In the genomic region with DNA sequence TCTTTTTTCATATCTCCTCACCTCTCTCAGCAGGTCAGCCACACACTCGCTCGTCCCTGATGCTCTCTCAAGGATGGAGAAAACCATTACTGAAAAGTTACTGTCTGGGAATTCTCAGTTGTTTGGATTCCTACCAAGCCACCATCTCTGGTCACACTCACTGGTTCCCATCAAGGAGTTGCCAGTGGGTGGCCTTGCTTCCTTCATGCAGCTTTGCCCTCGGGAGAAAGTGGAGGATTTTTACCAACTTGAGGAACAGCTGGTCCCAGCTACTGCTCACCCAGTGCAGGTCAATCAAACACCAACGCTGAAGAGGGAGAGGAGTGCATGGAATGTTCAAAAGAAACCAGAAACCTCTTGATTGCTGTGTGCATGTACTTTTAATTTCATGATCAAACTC, we compare ENCODE assay signal across 18 cellular contexts. TPM values are rescaled to one million over a fixed set of nuclear protein-coding genes. Genes with fewer than 3 reads are reported as not detected.
DNase-seq lines count a peak whose midpoint lies in the region; FAIRE-seq and TF ChIP-seq lines count a peak whose summit lies in the region.
"Had no signal": no experiment of that assay in that cellular context is flagged by ENCODE, and none has a peak within 500 bp of the region (broad histone marks: within the 10 kb centered on the region; RNA-seq: fewer than 3 reads in every experiment).

No MANE protein-coding gene starts in this region.

- DNase-seq in RCC 7860 (ENCODE audit: low spot score) (peak; percentile 27), kidney epithelial cell (ENCODE audit: low read depth) (peak; percentile 31), myocyte (ENCODE audit: low read depth) (peak; percentile 64), thyroid gland (peak; percentile 57 to 62), endodermal cell (no peak), NCI-H2196 treated with DMSO at 0.1 percent for 48 hours (lab: John Stamatoyannopoulos, UW; ENCODE audit: unreplicated experiment) (no peak), NOMO-1 treated with DMSO at 0.1 percent for 48 hours (lab: John Stamatoyannopoulos, UW; ENCODE audit: unreplicated experiment) (no peak), NCI-H345 treated with DMSO at 0.1 percent for 48 hours (lab: John Stamatoyannopoulos, UW; ENCODE audit: unreplicated experiment) (no peak)
- DNase-seq: CD8-positive, alpha-beta T cell; COR-L47; DND-41; GF-D8; HCEC 1CT had no signal

- H3K4me1 ChIP-seq in thyroid gland (peaks cover 9 to 17% of the 10 kb centered on the region in 2 donors), endodermal cell (ENCODE audit: control insufficient read depth, insufficient read depth, low read length) (no peaks in the 10 kb centered on the region)
- H3K4me1 ChIP-seq: A549 had no signal

- no peak overlapping the region for H3K9ac ChIP-seq in endodermal cell (ENCODE audit: extremely low read depth, low read length, poor library complexity, severe bottlenecking)

- H3K27me3 Mint-ChIP-seq in endodermal cell (ENCODE audit: insufficient read depth) = peaks cover 7% of the 10 kb centered on the region

- no peaks in the 10 kb centered on the region for H3K9me3 Mint-ChIP-seq in endodermal cell
- H3K9me3 Mint-ChIP-seq: CD8-positive, alpha-beta T cell had no signal

- H3K4me3 ChIP-seq in kidney epithelial cell (ENCODE audit: low read depth, low read length) (no peak overlapping the region), thyroid gland (replicated peaks in 1 of 3) (no peak overlapping the region), endodermal cell (ENCODE audit: low read length) (no peak overlapping the region)
- H3K4me3 ChIP-seq: A549 had no signal

- WGBS in thyroid gland, 2 donors = 40 to 42% methylated on average over 4 of the region's 4 CpGs
- WGBS in endodermal cell (ENCODE audit: insufficient coverage in 1 of 2, insufficient read length in 1 of 2), 2 experiments = 90 to 100% methylated on average over 2 to 4 of the region's 4 CpGs

- H3K4me1 Mint-ChIP-seq in endodermal cell = peaks cover 11% of the 10 kb centered on the region

- H3K9me3 ChIP-seq in thyroid gland (no peaks in the 10 kb centered on the region), endodermal cell (ENCODE audit: control insufficient read depth, low read length) (no peaks in the 10 kb centered on the region)
- H3K9me3 ChIP-seq: A549 had no signal

- H3K36me3 ChIP-seq in kidney epithelial cell (ENCODE audit: control insufficient read depth, insufficient read depth, low read length) (no peaks in the 10 kb centered on the region), thyroid gland (no peaks in the 10 kb centered on the region), endodermal cell (ENCODE audit: control insufficient read depth, insufficient read depth, low read length) (no peaks in the 10 kb centered on the region)

- TF ChIP-seq CTCF in kidney epithelial cell (IDR thresholded peaks at IDR 0.05; ENCODE audit: insufficient read depth, low read length, poor library complexity, severe bottlenecking) = no peak
- no peak for TF ChIP-seq CTCF in thyroid gland (IDR thresholded peaks at IDR 0.05)
- TF ChIP-seq CTCF in endodermal cell (conservative IDR thresholded peaks at IDR 0.05) = no peak

- no peak for TF ChIP-seq POLR2A in thyroid gland (IDR thresholded peaks at IDR 0.05)

- H3K36me3 Mint-ChIP-seq in endodermal cell (ENCODE audit: low read depth) = no peaks in the 10 kb centered on the region
- H3K36me3 Mint-ChIP-seq: CD14-positive monocyte; CD8-positive, alpha-beta T cell had no signal

- H3K27ac ChIP-seq in thyroid gland (no peak overlapping the region), endodermal cell (ENCODE audit: low read depth, low read length) (no peak overlapping the region)
- H3K27ac ChIP-seq: A549, HL-60 had no signal

- intact Hi-C loops in thyroid gland (cut with DNase I) = no loop called here

- H3K27me3 ChIP-seq in kidney epithelial cell (ENCODE audit: control insufficient read depth, insufficient read depth, low read length) = peaks cover 4% of the 10 kb centered on the region
- H3K27me3 ChIP-seq in thyroid gland = no peaks in the 10 kb centered on the region
- no peaks in the 10 kb centered on the region for H3K27me3 ChIP-seq in endodermal cell (ENCODE audit: control insufficient read depth, insufficient read depth, low read length, poor library complexity, severe bottlenecking)

- FAIRE-seq in RCC 7860 (lab: Jason Lieb, UNC) = peak; percentile 53
- FAIRE-seq: A549, H1 had no signal

- no peak overlapping the region for H3K4me3 Mint-ChIP-seq in endodermal cell
- H3K4me3 Mint-ChIP-seq: CD14-positive monocyte; CD8-positive, alpha-beta T cell had no signal

- H3K27ac Mint-ChIP-seq in endodermal cell = no peak overlapping the region
- H3K27ac Mint-ChIP-seq: CD14-positive monocyte; CD8-positive, alpha-beta T cell had no signal

RNA-seq across cellular contexts. Expression of a gene that starts 25.3 kb away (rescaled TPM):
- total RNA-seq in kidney epithelial cell (0.62 and 2.6 TPM in 2 replicates), myocyte (0.19 and 0.47 TPM in 2 replicates), thyroid gland (1 to 10 TPM in 3 of 4 donors, not detected in 1; 1.1 to 1.9 (median 1.4) TPM), endodermal cell (not detected)
- polyA plus RNA-seq in myocyte (2012) = 0.15 TPM
- 1.5 TPM for polyA plus RNA-seq in endodermal cell (2013, experiment 1 of 2)
- 1.6 TPM for polyA plus RNA-seq in endodermal cell (2013, experiment 2 of 2)
- total RNA-seq: H1 had no signal
- polyA plus RNA-seq: A549, BJ, H1 had no signal

Comparison
In these comparisons a context has a peak if more than half of its experiments do, and no peak if none do; other contexts are left out.
1. DNase-seq: peak in RCC 7860 (single experiment), kidney epithelial cell (single experiment), myocyte (single experiment) and thyroid gland (2 of 2); none in endodermal cell (single experiment), NCI-H2196 treated with DMSO at 0.1 percent for 48 hours (single experiment), NOMO-1 treated with DMSO at 0.1 percent for 48 hours (single experiment) and NCI-H345 treated with DMSO at 0.1 percent for 48 hours (single experiment).